Comparison of ENCODE assay signal across 8 cellular contexts in genomic region chr1:27395441-27396195, GRCh38. TPM values are rescaled to one million over a fixed set of nuclear protein-coding genes. Genes with fewer than 3 reads are reported as not detected.
DNase-seq lines count a peak whose midpoint lies in the region; ATAC-seq, FAIRE-seq and TF ChIP-seq lines count a peak whose summit lies in the region.

No MANE protein-coding gene starts in this region.

- TF ChIP-seq CTCF in pancreas (IDR thresholded peaks at IDR 0.05) (peak; percentile 85 to 96 (median 92)), type B pancreatic cell (conservative IDR thresholded peaks at IDR 0.05) (peak; percentile 96)

- H3K4me1 ChIP-seq in pancreas, result peaks cover 0 to 5% (median 4%) of the 10 kb centered on the region in 3 donors

- no peaks in the 10 kb centered on the region for H3K36me3 Mint-ChIP-seq in type B pancreatic cell

- H3K9me3 ChIP-seq in pancreas, result no peaks in the 10 kb centered on the region

- H3K9me3 Mint-ChIP-seq in type B pancreatic cell, result no peaks in the 10 kb centered on the region

- H3K27ac ChIP-seq in pancreas, result no peak overlapping the region

- no peaks in the 10 kb centered on the region for H3K36me3 ChIP-seq in pancreas

- ATAC-seq in pancreas (peak; percentile 47 to 73 (median 64)), GM19463 (IDR thresholded peaks at IDR 0.05; ENCODE audit: unreplicated experiment) (no peak)

- H3K27ac Mint-ChIP-seq in type B pancreatic cell, result peak overlapping the region; percentile 56

- intact Hi-C loops in pancreas (cut with DNase I), result loop anchor here in 2 of 3 donors (2.0 to 10.0 kb wide), 2 partner anchors 91 to 97 kb away; no protein-coding TSS in a partner anchor

- peaks cover 38% of the 10 kb centered on the region for H3K4me1 Mint-ChIP-seq in type B pancreatic cell (ENCODE audit: unreplicated experiment)

- WGBS in pancreas, 2 donors, result 1 to 3% methylated on average over 10 of the region's 10 CpGs

- FAIRE-seq in frontal cortex (lab: Jason Lieb, UNC), result no peak
- FAIRE-seq in pancreas (lab: Jason Lieb, UNC), result no peak

- no peak overlapping the region for H3K4me3 ChIP-seq in pancreas

- H3K4me3 Mint-ChIP-seq in type B pancreatic cell, result peak overlapping the region; percentile 49

- H3K27me3 Mint-ChIP-seq in type B pancreatic cell, result peaks cover 7% of the 10 kb centered on the region

- no peaks in the 10 kb centered on the region for H3K27me3 ChIP-seq in pancreas

- DNase-seq in ELF-1 (ENCODE audit: low read depth, low spot score) (peak; percentile 94), KG1 (lab: John Stamatoyannopoulos, UW) (peak; percentile 64), RPMI8226 (peak; percentile 87), frontal cortex (ENCODE audit: low spot score in 2 of 2) (peak; percentile 75 to 86), pancreas (peak; percentile 52 to 90 (median 83)), type B pancreatic cell (ENCODE audit: extremely low spot score, unreplicated experiment) (no peak)
- peak; percentile 69 for DNase-seq in activated T-helper 9 cell treated with anti-CD3 and anti-CD28 coated beads, Interleukin-2, amount 50 U/mL, for 16 hours (ENCODE audit: low read depth)

RNA-seq across cellular contexts. Expression of gene GPR3, which starts 3.2 kb away (rescaled TPM):
- total RNA-seq in frontal cortex (0.41 TPM), pancreas (under 1 TPM in 3 of 6 donors, not detected in 3; 0.09 to 0.28 (median 0.21) TPM), type B pancreatic cell (ENCODE audit: low replicate concordance) (1.3 and 1.9 TPM in 2 replicates)
- under 1 TPM; 0.30 to 0.52 TPM for polyA plus RNA-seq in pancreas

RNA-seq across cellular contexts. Expression of gene CD164L2, which starts 12.5 kb away (rescaled TPM):
- not detected for total RNA-seq in frontal cortex
- total RNA-seq in pancreas, result under 1 TPM in 4 of 6 donors, not detected in 2; 0.19 to 0.66 (median 0.44) TPM
- under 1 TPM; 0.54 to 0.76 TPM for polyA plus RNA-seq in pancreas
- total RNA-seq in type B pancreatic cell (ENCODE audit: low replicate concordance), result 0.41 and 0.76 TPM in 2 replicates

RNA-seq across cellular contexts. Expression of gene FCN3, which starts 21.0 kb away (rescaled TPM):
- not detected for total RNA-seq in frontal cortex
- total RNA-seq in pancreas, result 1 to 10 TPM in 5 of 6 donors, under 1 TPM in 1; 0.39 to 8.5 (median 2.2) TPM
- polyA plus RNA-seq in pancreas, result 10 to 100 TPM; 16.9 to 19.7 TPM
- not detected in 2 replicates for total RNA-seq in type B pancreatic cell (ENCODE audit: low replicate concordance)

RNA-seq across cellular contexts. Expression of gene MAP3K6, which starts 28.9 kb away (rescaled TPM):
- 0.82 TPM for total RNA-seq in frontal cortex
- 10 to 100 TPM in 3 of 6 donors, 1 to 10 TPM in 3; 4.7 to 18.7 (median 9.8) TPM for total RNA-seq in pancreas
- 10 to 100 TPM; 51.2 to 65.7 TPM for polyA plus RNA-seq in pancreas
- total RNA-seq in type B pancreatic cell (ENCODE audit: low replicate concordance), result 15.6 and 39.9 TPM in 2 replicates

RNA-seq across cellular contexts. Expression of gene SYTL1, which starts 53.8 kb away (rescaled TPM):
- not detected for total RNA-seq in frontal cortex
- 100 to 1,000 TPM in 4 of 6 donors, 10 to 100 TPM in 2; 45.8 to 128 (median 104) TPM for total RNA-seq in pancreas
- 100 to 1,000 TPM; 207 to 254 TPM for polyA plus RNA-seq in pancreas
- total RNA-seq in type B pancreatic cell (ENCODE audit: low replicate concordance), result 37.2 and 105 TPM in 2 replicates
